22 cellular contexts compared by ENCODE assay signal in the genomic region with DNA sequence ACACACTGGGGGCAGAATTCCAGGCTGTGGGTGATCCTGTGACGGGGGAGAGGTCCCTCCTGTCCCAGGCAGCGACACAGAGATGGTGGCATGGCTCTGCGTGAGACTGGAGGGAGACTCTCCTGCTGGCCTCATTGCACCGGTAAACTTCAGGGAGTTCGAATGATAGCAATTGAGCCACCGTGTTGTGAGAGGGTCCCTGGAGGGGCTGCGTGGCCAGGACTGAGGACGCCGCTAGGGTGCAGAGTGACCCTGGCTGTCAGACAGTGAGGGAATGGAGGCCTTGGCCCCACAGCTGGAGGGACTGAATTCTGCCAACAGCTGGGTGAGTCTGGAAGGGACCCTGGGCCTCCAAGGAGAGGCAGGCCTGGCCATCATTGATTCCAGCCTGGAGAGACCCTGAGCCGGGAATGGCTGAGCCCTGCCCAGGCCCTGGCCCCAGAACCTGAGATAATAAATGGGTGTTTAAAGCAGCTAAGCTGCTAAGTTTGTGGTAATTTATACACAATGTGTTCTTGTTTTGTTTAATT.
"Had no signal": no experiment of that assay in that cellular context is flagged by ENCODE, and none has a peak within 500 bp of the region (broad histone marks: within the 10 kb centered on the region; RNA-seq: fewer than 3 reads in every experiment).

No MANE protein-coding gene starts in this region.

- H2AFZ ChIP-seq: parathyroid adenoma had no signal

- H3K27me3 Mint-ChIP-seq: naive thymus-derived CD8-positive, alpha-beta T cell; stimulated activated naive CD8-positive, alpha-beta T cell treated with anti-CD3 and anti-CD28 coated beads, Interleukin-15, amount 100 ng/mL, for 72 hours had no signal

- H3K27me3 ChIP-seq: dorsolateral prefrontal cortex, gastrocnemius medialis, neutrophil, right lobe of liver, suprapubic skin had no signal

- H3K4me1 ChIP-seq: gastrocnemius medialis, lower lobe of right lung, suprapubic skin had no signal

- H3K36me3 ChIP-seq: right lobe of liver had no signal

- H3K27ac Mint-ChIP-seq: stimulated activated naive CD8-positive, alpha-beta T cell treated with anti-CD3 and anti-CD28 coated beads, Interleukin-15, amount 100 ng/mL, for 72 hours had no signal

- H3K79me2 ChIP-seq: parathyroid adenoma had no signal

- ATAC-seq: esophagus mucosa; gastrocnemius medialis; left ventricle myocardium superior; lower lobe of right lung; naive thymus-derived CD8-positive, alpha-beta T cell; right lobe of liver; stimulated activated naive CD8-positive, alpha-beta T cell treated with anti-CD3 and anti-CD28 coated beads, Interleukin-15, amount 100 ng/mL, for 72 hours had no signal

- H3K9me3 ChIP-seq: gastrocnemius medialis, lower lobe of right lung, neutrophil, right lobe of liver, suprapubic skin had no signal

- DNase-seq: dorsolateral prefrontal cortex; effector CD4-positive, alpha-beta T cell; foreskin fibroblast; gastrocnemius medialis; head of caudate nucleus; islet precursor cell; left ventricle myocardium superior; lower lobe of right lung; naive thymus-derived CD8-positive, alpha-beta T cell; nephron progenitor cell; right lobe of liver; small intestine; stimulated activated CD4-positive, alpha-beta T cell treated with anti-CD3 and anti-CD28 coated beads, Interleukin-15, amount 100 ng/mL, for 24 hours; stimulated activated CD4-positive, alpha-beta T cell treated with anti-CD3 and anti-CD28 coated beads, Interleukin-2, amount 100 ng/mL, for 48 hours; stimulated activated naive CD4-positive, alpha-beta T cell; stimulated activated naive CD8-positive, alpha-beta T cell treated with anti-CD3 and anti-CD28 coated beads, Interleukin-15, amount 100 ng/mL, for 72 hours; trophoblast cell had no signal

- H3K9me3 Mint-ChIP-seq: naive thymus-derived CD8-positive, alpha-beta T cell; nephron progenitor cell; stimulated activated naive CD8-positive, alpha-beta T cell treated with anti-CD3 and anti-CD28 coated beads, Interleukin-15, amount 100 ng/mL, for 72 hours had no signal

- H3K4me3 Mint-ChIP-seq: naive thymus-derived CD8-positive, alpha-beta T cell; nephron progenitor cell; stimulated activated naive CD8-positive, alpha-beta T cell treated with anti-CD3 and anti-CD28 coated beads, Interleukin-15, amount 100 ng/mL, for 72 hours had no signal

- H3K4me3 ChIP-seq: dorsolateral prefrontal cortex, gastrocnemius medialis, lower lobe of right lung, right lobe of liver, suprapubic skin had no signal

- H3K4me1 Mint-ChIP-seq: naive thymus-derived CD8-positive, alpha-beta T cell; stimulated activated naive CD8-positive, alpha-beta T cell treated with anti-CD3 and anti-CD28 coated beads, Interleukin-15, amount 100 ng/mL, for 72 hours had no signal

- H3K27ac ChIP-seq: dorsolateral prefrontal cortex, epithelial cell of prostate, gastrocnemius medialis, lower lobe of right lung, neutrophil, parathyroid adenoma, right lobe of liver, suprapubic skin had no signal

- H3K9ac ChIP-seq: parathyroid adenoma had no signal
